ENCODE assay signal across 19 cellular contexts in the genomic region with DNA sequence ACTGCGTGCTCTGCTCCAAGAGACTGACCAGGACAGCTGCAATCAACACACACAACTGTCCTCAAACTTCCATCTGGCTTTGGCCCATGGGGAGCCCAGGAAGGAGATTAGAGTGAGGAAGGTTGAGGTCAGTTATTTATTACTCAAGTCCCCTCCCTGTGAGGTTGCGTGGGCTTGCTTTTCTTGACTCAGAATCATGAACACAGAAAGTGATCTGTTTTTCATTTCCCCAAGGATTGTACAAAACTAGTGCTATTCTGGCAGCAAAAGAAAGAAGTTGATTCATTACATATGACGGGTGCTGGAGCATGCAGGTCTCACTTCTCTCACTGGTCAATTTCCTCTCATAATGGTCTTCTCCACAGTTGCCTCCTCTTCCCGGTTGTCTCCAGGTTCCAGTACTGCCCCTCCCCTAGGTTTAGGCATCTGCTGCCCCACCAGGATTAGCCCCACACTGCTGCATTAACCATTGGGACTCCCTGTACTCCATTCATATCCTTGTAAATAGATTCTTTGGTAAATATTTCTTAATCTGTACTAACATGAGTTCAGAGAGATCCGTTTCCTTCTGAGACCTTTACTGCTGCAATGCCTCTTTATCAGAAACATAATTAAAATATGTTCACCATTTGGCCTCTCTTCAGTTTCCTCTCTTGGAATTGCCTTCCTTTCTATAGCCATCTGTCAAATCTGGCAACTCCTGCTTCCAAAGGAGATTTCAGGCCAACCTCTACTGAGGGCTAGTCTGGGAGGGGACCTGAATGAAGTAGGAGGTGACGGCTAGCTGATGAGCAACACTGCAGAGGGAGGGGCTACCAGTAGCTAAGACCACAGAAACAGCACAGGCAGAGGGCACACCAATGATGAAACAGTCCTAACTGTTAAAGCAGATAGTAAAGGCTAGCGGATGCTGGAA.
DNase-seq lines count a peak whose midpoint lies in the region; ATAC-seq and TF ChIP-seq lines count a peak whose summit lies in the region.
"Had no signal": no experiment of that assay in that cellular context is flagged by ENCODE, and none has a peak within 500 bp of the region (broad histone marks: within the 10 kb centered on the region; RNA-seq: fewer than 3 reads in every experiment).

No MANE protein-coding gene starts in this region.

- CTCF ChIA-PET in activated CD8-positive, alpha-beta T cell treated with anti-CD3 and anti-CD28 coated beads, Interleukin-2, amount 10 ng/mL, durations not matched to agents 7 days and 5 days (lab: Charles Lee), result no interaction called here

- no peak for TF ChIP-seq CTCF in choroid plexus epithelial cell (conservative IDR thresholded peaks at IDR 0.05; ENCODE audit: low read depth, low read length)
- no peak for TF ChIP-seq CTCF in lower lobe of right lung (IDR thresholded peaks at IDR 0.05)
- no peak for TF ChIP-seq CTCF in GM10266 (IDR thresholded peaks at IDR 0.05; ENCODE audit: control insufficient read depth, insufficient read depth, low read depth, missing control alignments)

- peaks cover 16% of the 10 kb centered on the region for H3K9me3 Mint-ChIP-seq in activated CD8-positive, alpha-beta T cell treated with anti-CD3 and anti-CD28 coated beads, Interleukin-2, amount 10 ng/mL, durations not matched to agents 7 days and 5 days (ENCODE audit: insufficient read depth)
- H3K9me3 Mint-ChIP-seq: activated T-helper 17 cell treated with anti-CD3 and anti-CD28 coated beads, Interleukin-2, amount 50 U/mL, for 72 hours had no signal

- TF ChIP-seq POLR2A in erythroblast (IDR thresholded peaks at IDR 0.05; ENCODE audit: low read length), result no peak

- H3K27me3 Mint-ChIP-seq in activated CD8-positive, alpha-beta T cell treated with anti-CD3 and anti-CD28 coated beads, Interleukin-2, amount 10 ng/mL, durations not matched to agents 7 days and 5 days (ENCODE audit: low read depth), result no peaks in the 10 kb centered on the region
- H3K27me3 Mint-ChIP-seq: activated T-helper 17 cell treated with anti-CD3 and anti-CD28 coated beads, Interleukin-2, amount 50 U/mL, for 72 hours had no signal

- peak; percentile 14 to 34 for ATAC-seq in lower lobe of right lung
- no peak for ATAC-seq in activated CD8-positive, alpha-beta T cell treated with anti-CD3 and anti-CD28 coated beads, Interleukin-2, amount 10 ng/mL, durations not matched to agents 7 days and 5 days
- ATAC-seq: activated T-helper 17 cell treated with anti-CD3 and anti-CD28 coated beads, Interleukin-2, amount 50 U/mL, for 72 hours had no signal

- intact Hi-C loops in lower lobe of right lung (cut with DNase I), result no loop called here

- H3K4me1 Mint-ChIP-seq in activated CD8-positive, alpha-beta T cell treated with anti-CD3 and anti-CD28 coated beads, Interleukin-2, amount 10 ng/mL, durations not matched to agents 7 days and 5 days (ENCODE audit: low read depth), result no peaks in the 10 kb centered on the region
- H3K4me1 Mint-ChIP-seq: activated T-helper 17 cell treated with anti-CD3 and anti-CD28 coated beads, Interleukin-2, amount 50 U/mL, for 72 hours had no signal

- H3K27me3 ChIP-seq in lower lobe of right lung (ENCODE audit: low read depth), result no peaks in the 10 kb centered on the region
- H3K27me3 ChIP-seq: right lobe of liver had no signal

- no peaks in the 10 kb centered on the region for H3K4me1 ChIP-seq in lower lobe of right lung
- H3K4me1 ChIP-seq: right lobe of liver had no signal

- POLR2A ChIA-PET in activated CD8-positive, alpha-beta T cell treated with anti-CD3 and anti-CD28 coated beads, Interleukin-2, amount 10 ng/mL, durations not matched to agents 7 days and 5 days (lab: Charles Lee), result no interaction called here

- H3K4me3 Mint-ChIP-seq in activated CD8-positive, alpha-beta T cell treated with anti-CD3 and anti-CD28 coated beads, Interleukin-2, amount 10 ng/mL, durations not matched to agents 7 days and 5 days, result no peak overlapping the region
- H3K4me3 Mint-ChIP-seq: activated T-helper 17 cell treated with anti-CD3 and anti-CD28 coated beads, Interleukin-2, amount 50 U/mL, for 72 hours had no signal

- H3K9me3 ChIP-seq in lower lobe of right lung, result no peaks in the 10 kb centered on the region
- H3K9me3 ChIP-seq: right lobe of liver had no signal

- H3K4me3 ChIP-seq in choroid plexus epithelial cell (ENCODE audit: low read depth, low read length) (no peak overlapping the region), lower lobe of right lung (no peak overlapping the region)
- H3K4me3 ChIP-seq: right lobe of liver had no signal

- DNase-seq in NCI-H524 (lab: John Stamatoyannopoulos, UW) (peak; percentile 56 to 79), choroid plexus epithelial cell (ENCODE audit: low read depth) (peak; percentile 42), lower lobe of right lung (no peak), stromal cell of bone marrow (ENCODE audit: low read depth) (peak; percentile 63), H4 (ENCODE audit: low spot score) (no peak), GM10266 (ENCODE audit: extremely low spot score) (no peak), erythroblast (lab: John Stamatoyannopoulos, UW) (no peak)
- DNase-seq in activated CD8-positive, alpha-beta T cell treated with anti-CD3 and anti-CD28 coated beads, Interleukin-2, amount 10 ng/mL, durations not matched to agents 7 days and 5 days, result no peak
- DNase-seq: activated CD4-positive, alpha-beta T cell treated with anti-CD3 and anti-CD28 coated beads, Interleukin-2, amount 50 U/mL, for 1 hour; effector CD4-positive, alpha-beta T cell; EL; KBM-7; NCI-H1417 treated with DMSO at 0.1 percent for 48 hours; NCI-H526; right lobe of liver; RPMI8226; stimulated activated naive CD4-positive, alpha-beta T cell treated with Interleukin-2 at 50 U/mL for 16 hours had no signal

- no peaks in the 10 kb centered on the region for H3K36me3 Mint-ChIP-seq in activated CD8-positive, alpha-beta T cell treated with anti-CD3 and anti-CD28 coated beads, Interleukin-2, amount 10 ng/mL, durations not matched to agents 7 days and 5 days (ENCODE audit: low read depth)

- no peak overlapping the region for H3K27ac Mint-ChIP-seq in activated CD8-positive, alpha-beta T cell treated with anti-CD3 and anti-CD28 coated beads, Interleukin-2, amount 10 ng/mL, durations not matched to agents 7 days and 5 days
- H3K27ac Mint-ChIP-seq: activated T-helper 17 cell treated with anti-CD3 and anti-CD28 coated beads, Interleukin-2, amount 50 U/mL, for 72 hours had no signal

- no peak overlapping the region for H3K27ac ChIP-seq in lower lobe of right lung
- H3K27ac ChIP-seq: C4-2B, right lobe of liver had no signal

- H3K36me3 ChIP-seq in lower lobe of right lung, result no peaks in the 10 kb centered on the region
- H3K36me3 ChIP-seq: right lobe of liver had no signal

Comparison
In these comparisons a context has a peak if more than half of its experiments do, and no peak if none do; other contexts are left out.
1. DNase-seq: peak in NCI-H524 (2 of 2), choroid plexus epithelial cell (single experiment) and stromal cell of bone marrow (single experiment); none in lower lobe of right lung (single experiment), H4 (single experiment), GM10266 (single experiment), erythroblast (0 of 2) and activated CD8-positive, alpha-beta T cell treated with anti-CD3 and anti-CD28 coated beads, Interleukin-2, amount 10 ng/mL, durations not matched to agents 7 days and 5 days (single experiment).